In genomic region chr7:5218564-5219360, GRCh38 we compare ENCODE assay signal across 9 cellular contexts. TPM values are rescaled to one million over a fixed set of nuclear protein-coding genes. Genes with fewer than 3 reads are reported as not detected.
DNase-seq lines count a peak whose midpoint lies in the region; ATAC-seq and TF ChIP-seq lines count a peak whose summit lies in the region.
"Had no signal": no experiment of that assay in that cellular context is flagged by ENCODE, and none has a peak within 500 bp of the region (broad histone marks: within the 10 kb centered on the region; RNA-seq: fewer than 3 reads in every experiment).

No MANE protein-coding gene starts in this region.

- WGBS in hepatocyte (ENCODE audit: low lambda C conversion rate, missing lambda C conversion rate), result 80% methylated on average over 21 of the region's 21 CpGs

- no peaks in the 10 kb centered on the region for H3K27me3 ChIP-seq in HL-60 (ENCODE audit: insufficient read depth, poor library complexity, severe bottlenecking)
- no peaks in the 10 kb centered on the region for H3K27me3 ChIP-seq in hepatocyte
- H3K27me3 ChIP-seq: body of pancreas had no signal

- ATAC-seq in GM21515 (IDR thresholded peaks at IDR 0.05; ENCODE audit: unreplicated experiment), result peak; percentile 84
- ATAC-seq: body of pancreas had no signal

- H3K4me3 ChIP-seq in HL-60 (replicated peaks; ENCODE audit: insufficient read depth, low read length), result no peak overlapping the region
- no peak overlapping the region for H3K4me3 ChIP-seq in hepatocyte
- H3K4me3 ChIP-seq: body of pancreas had no signal

- no peak overlapping the region for H2AFZ ChIP-seq in hepatocyte

- no peaks in the 10 kb centered on the region for H3K36me3 ChIP-seq in hepatocyte (replicated peaks; ENCODE audit: insufficient read depth, low read depth)

- no peaks in the 10 kb centered on the region for H4K20me1 ChIP-seq in hepatocyte (ENCODE audit: insufficient read depth, poor library complexity, severe bottlenecking)

- peaks cover 4% of the 10 kb centered on the region for H3K4me1 ChIP-seq in hepatocyte (ENCODE audit: insufficient read depth)
- H3K4me1 ChIP-seq: body of pancreas had no signal

- no peaks in the 10 kb centered on the region for H3K79me2 ChIP-seq in hepatocyte

- H3K27ac ChIP-seq in HL-60 (replicated peaks) (peak overlapping the region; percentile 50), hepatocyte (peak overlapping the region; percentile 81)
- H3K27ac ChIP-seq: body of pancreas had no signal

- DNase-seq in HL-60 (ENCODE audit: low read depth in 1 of 2, low spot score in 1 of 2), result peak; percentile 38 to 82
- peak; percentile 38 for DNase-seq in hepatocyte (ENCODE audit: low spot score)
- DNase-seq in stimulated activated CD4-positive, alpha-beta T cell treated with anti-CD3 and anti-CD28 coated beads, Interleukin-2, amount 100 ng/mL, for 24 hours, result no peak
- DNase-seq in activated CD4-positive, alpha-beta T cell treated with anti-CD3 and anti-CD28 coated beads for 48 hours, result no peak
- DNase-seq in NCI-H1694 treated with DMSO at 0.1 percent for 48 hours (lab: John Stamatoyannopoulos, UW), result no peak
- DNase-seq in KG1 (lab: John Stamatoyannopoulos, UW), result no peak

- no peaks in the 10 kb centered on the region for H3K9me3 ChIP-seq in hepatocyte (ENCODE audit: low read depth)
- H3K9me3 ChIP-seq: body of pancreas had no signal

- peak; percentile 69 for TF ChIP-seq POLR2A in GM15510 (IDR thresholded peaks at IDR 0.05; ENCODE audit: borderline replicate concordance, extremely low read depth, insufficient read length)

- H3K4me2 ChIP-seq in hepatocyte, result no peak overlapping the region

- no peaks in the 10 kb centered on the region for H3K9me2 ChIP-seq in hepatocyte (replicated peaks; ENCODE audit: insufficient read depth)

- TF ChIP-seq CTCF in HL-60 (IDR thresholded peaks at IDR 0.05; ENCODE audit: insufficient read depth, low read length) (no peak), hepatocyte (IDR thresholded peaks at IDR 0.05; ENCODE audit: poor library complexity) (no peak)

RNA-seq across cellular contexts. Expression of gene WIPI2, which starts 28.7 kb away (rescaled TPM):
- total RNA-seq in hepatocyte, result 58.2 and 59.7 TPM in 2 replicates
- polyA plus RNA-seq in hepatocyte, result 48.4 and 51.3 TPM in 2 replicates

Comparison
In these comparisons a context has a peak if more than half of its experiments do, and no peak if none do; other contexts are left out.
1. DNase-seq: peak in HL-60 (2 of 2) and hepatocyte (single experiment); none in stimulated activated CD4-positive, alpha-beta T cell treated with anti-CD3 and anti-CD28 coated beads, Interleukin-2, amount 100 ng/mL, for 24 hours (0 of 2), activated CD4-positive, alpha-beta T cell treated with anti-CD3 and anti-CD28 coated beads for 48 hours (single experiment), NCI-H1694 treated with DMSO at 0.1 percent for 48 hours (single experiment) and KG1 (single experiment).